Comparison of ENCODE assay signal across 24 cellular contexts in genomic region chr1:1148569-1148968, GRCh38. TPM values are rescaled to one million over a fixed set of nuclear protein-coding genes. Genes with fewer than 3 reads are reported as not detected.
A peak's percentile ranks its signal among the peaks of the same experiment; 100 is the strongest.
DNase-seq lines count a peak whose midpoint lies in the region; ATAC-seq, FAIRE-seq and TF ChIP-seq lines count a peak whose summit lies in the region.
"Had no signal": no experiment of that assay in that cellular context is flagged by ENCODE, and none has a peak within 500 bp of the region (broad histone marks: within the 10 kb centered on the region; RNA-seq: fewer than 3 reads in every experiment).

No MANE protein-coding gene starts in this region.

- H3K79me2 ChIP-seq in GM23338 (replicated peaks; ENCODE audit: insufficient read depth) (no peaks in the 10 kb centered on the region), K562 (ENCODE audit: control insufficient read depth, insufficient read depth, low read length) (no peaks in the 10 kb centered on the region)

- no peak for TF ChIP-seq EP300 in K562 (IDR thresholded peaks at IDR 0.05; ENCODE audit: low read length)

- H2BK120ac ChIP-seq in IMR-90 (ENCODE audit: low read depth, low read length) (no peak overlapping the region), neuronal stem cell (ENCODE audit: low read depth, low read length) (no peak overlapping the region)

- no peak overlapping the region for H3K4me3 Mint-ChIP-seq in GM23338
- H3K4me3 Mint-ChIP-seq in CD4-positive, alpha-beta T cell = no peak overlapping the region
- H3K4me3 Mint-ChIP-seq in activated CD8-positive, alpha-beta T cell treated with anti-CD3 and anti-CD28 coated beads, Interleukin-2, amount 10 ng/mL, durations not matched to agents 7 days and 5 days = no peak overlapping the region
- H3K4me3 Mint-ChIP-seq: B cell; CD8-positive, alpha-beta memory T cell had no signal

- H3K79me1 ChIP-seq in IMR-90 (ENCODE audit: low read depth in 1 of 2, low read length in 2 of 2) = no peaks in the 10 kb centered on the region
- H3K79me1 ChIP-seq in neuronal stem cell (ENCODE audit: low read depth, low read length) = peaks cover 7% of the 10 kb centered on the region

- H3K14ac ChIP-seq in IMR-90 (replicated peaks; ENCODE audit: low read depth, low read length) = no peak overlapping the region
- no peak overlapping the region for H3K14ac ChIP-seq in neuronal stem cell (ENCODE audit: low read length)

- no peak overlapping the region for H3K23ac ChIP-seq in IMR-90 (ENCODE audit: low read depth, low read length)
- H3K23ac ChIP-seq in neuronal stem cell (ENCODE audit: low read depth, low read length, poor library complexity) = no peak overlapping the region

- no peaks in the 10 kb centered on the region for H4K20me1 ChIP-seq in GM23338 (replicated peaks; ENCODE audit: insufficient read depth)
- H4K20me1 ChIP-seq in IMR-90 (ENCODE audit: insufficient read depth, low read length) = no peaks in the 10 kb centered on the region
- H4K20me1 ChIP-seq in K562 (replicated peaks; ENCODE audit: control insufficient read depth, insufficient read depth, low read length) = peaks cover 8% of the 10 kb centered on the region; the same call in 1 of the 2 replicates

- H3K56ac ChIP-seq in IMR-90 (ENCODE audit: extremely low read depth, insufficient read depth, low read length) = no peak overlapping the region

- H3K36me3 ChIP-seq in GM23338 (ENCODE audit: insufficient read depth) (no peaks in the 10 kb centered on the region; the same call in 1 of the 2 replicates), IMR-90 (ENCODE audit: control insufficient read depth, insufficient read depth, low read length) (no peaks in the 10 kb centered on the region), K562 (ENCODE audit: control insufficient read depth, insufficient read depth, low read length) (no peaks in the 10 kb centered on the region), neuronal stem cell (replicated peaks in 1 of 2; ENCODE audit: control insufficient read depth in 2 of 2, insufficient read depth in 2 of 2, low read length in 2 of 2) (no peaks in the 10 kb centered on the region)
- H3K36me3 ChIP-seq: BLaER1 treated with 17β-estradiol and CSF1 and Interleukin-3, amounts not matched to agents 10 nM and 100 nM; HAP-1 had no signal

- TF ChIP-seq RAD21 in IMR-90 (IDR thresholded peaks at IDR 0.05; ENCODE audit: low read length) (no peak), K562 (CRISPR knock-in tag; conservative IDR thresholded peaks at IDR 0.05 in 1 of 2, IDR thresholded peaks at IDR 0.05 in 1 of 2) (no peak)

- H2AK5ac ChIP-seq in IMR-90 (ENCODE audit: low read depth, low read length) (no peak overlapping the region), neuronal stem cell (ENCODE audit: low read depth, low read length) (peak overlapping the region; percentile 3)

- H4K5ac ChIP-seq in IMR-90 (ENCODE audit: low read depth, low read length) = no peak overlapping the region

- H3K4me2 ChIP-seq in GM23338 (no peak overlapping the region), IMR-90 (ENCODE audit: low read depth, low read length) (no peak overlapping the region), K562 (ENCODE audit: insufficient read depth, low read length) (no peak overlapping the region), neuronal stem cell (ENCODE audit: insufficient read depth, low read length, poor library complexity, severe bottlenecking) (no peak overlapping the region)
- H3K4me2 ChIP-seq: BLaER1 treated with 17β-estradiol and CSF1 and Interleukin-3, amounts not matched to agents 10 nM and 100 nM had no signal

- no peak for DNase-seq in GM23338 (ENCODE audit: low spot score)
- DNase-seq in IMR-90 = no peak
- DNase-seq in K562 (ENCODE audit: extremely low read depth in 1 of 4, low spot score in 3 of 4) = peak in 1 of 4 experiments; percentile 23
- no peak for DNase-seq in neuronal stem cell (ENCODE audit: low spot score)
- DNase-seq in CD4-positive, alpha-beta T cell = no peak
- no peak for DNase-seq in activated CD8-positive, alpha-beta T cell treated with anti-CD3 and anti-CD28 coated beads, Interleukin-2, amount 10 ng/mL, durations not matched to agents 7 days and 5 days
- no peak for DNase-seq in head of caudate nucleus
- DNase-seq: CD8-positive, alpha-beta memory T cell; COR-L47; DMS 273 treated with DMSO at 0.1 percent for 48 hours; DMS79; GDM1; KBM-7 had no signal

- H3K36me3 Mint-ChIP-seq in GM23338 (ENCODE audit: low read depth) = peaks cover 15% of the 10 kb centered on the region
- no peaks in the 10 kb centered on the region for H3K36me3 Mint-ChIP-seq in CD4-positive, alpha-beta T cell (ENCODE audit: low read depth)
- peaks cover 13% of the 10 kb centered on the region for H3K36me3 Mint-ChIP-seq in activated CD8-positive, alpha-beta T cell treated with anti-CD3 and anti-CD28 coated beads, Interleukin-2, amount 10 ng/mL, durations not matched to agents 7 days and 5 days (ENCODE audit: low read depth)
- H3K36me3 Mint-ChIP-seq: CD8-positive, alpha-beta memory T cell had no signal

- H3K27ac ChIP-seq in GM23338 (ENCODE audit: low read depth) = no peak overlapping the region
- no peak overlapping the region for H3K27ac ChIP-seq in IMR-90 (ENCODE audit: insufficient read depth, low read length)
- no peak overlapping the region for H3K27ac ChIP-seq in K562 (ENCODE audit: extremely low read depth, low read depth, low read length)
- no peak overlapping the region for H3K27ac ChIP-seq in neuronal stem cell (replicated peaks; ENCODE audit: low read length)
- no peak overlapping the region for H3K27ac ChIP-seq in CD4-positive, alpha-beta T cell (ENCODE audit: low read depth, low read length)
- H3K27ac ChIP-seq: BLaER1 treated with 17β-estradiol and CSF1 and Interleukin-3, amounts not matched to agents 10 nM and 100 nM; HL-60 had no signal

- peaks cover 18% of the 10 kb centered on the region for H3K9me3 Mint-ChIP-seq in GM23338
- H3K9me3 Mint-ChIP-seq in CD4-positive, alpha-beta T cell = peaks cover 8% of the 10 kb centered on the region
- peaks cover 12% of the 10 kb centered on the region for H3K9me3 Mint-ChIP-seq in activated CD8-positive, alpha-beta T cell treated with anti-CD3 and anti-CD28 coated beads, Interleukin-2, amount 10 ng/mL, durations not matched to agents 7 days and 5 days (ENCODE audit: insufficient read depth)

- TF ChIP-seq POLR2A in IMR-90 (IDR thresholded peaks at IDR 0.05; ENCODE audit: low read depth, low read length) (no peak), K562 (conservative IDR thresholded peaks at IDR 0.05) (no peak)

- 0 out of 2 replicates have a peak, but pooled peaks cover 5% of the 10 kb centered on the region for H3F3A ChIP-seq in GM23338 (replicated peaks; ENCODE audit: low read depth)

- intact Hi-C loops in IMR-90 (cut with micrococcal nuclease) = no loop called here
- intact Hi-C loops in K562 (cut with micrococcal nuclease) = no loop called here
- intact Hi-C loops in CD4-positive, alpha-beta T cell (cut with DNase I, micrococcal nuclease) = no loop called here
- intact Hi-C loops in head of caudate nucleus (cut with DNase I) = no loop called here

- no peak overlapping the region for H3K4ac ChIP-seq in IMR-90 (ENCODE audit: low read depth, low read length)
- H3K4ac ChIP-seq in neuronal stem cell (ENCODE audit: low read length) = no peak overlapping the region

- H2AFZ ChIP-seq in GM23338 = no peak overlapping the region
- peak overlapping the region; percentile 32 for H2AFZ ChIP-seq in IMR-90 (replicated peaks; ENCODE audit: low read length, poor library complexity)
- no peak overlapping the region for H2AFZ ChIP-seq in K562 (ENCODE audit: low read depth, low read length)
- H2AFZ ChIP-seq in neuronal stem cell (ENCODE audit: low read length) = no peak overlapping the region

- ATAC-seq in GM23338 (peak; percentile 8), IMR-90 (ENCODE audit: low read depth) (no peak), K562 (no peak; the same call in 2 of the 3 replicates), GM21576 (IDR thresholded peaks at IDR 0.05; ENCODE audit: unreplicated experiment) (no peak)
- ATAC-seq in CD4-positive, alpha-beta T cell (ENCODE audit: poor library complexity) = no peak
- ATAC-seq in activated CD8-positive, alpha-beta T cell treated with anti-CD3 and anti-CD28 coated beads, Interleukin-2, amount 10 ng/mL, durations not matched to agents 7 days and 5 days = no peak

- POLR2A ChIA-PET in IMR-90 (lab: Charles Lee; ENCODE audit: unreplicated experiment) = no interaction called here
- POLR2A ChIA-PET in K562 (lab: Yijun Ruan, JAX) = interaction anchor here (0.9 to 1.3 kb wide), 3 partner anchors 8 to 163 kb away, joined by 3 to 7 read pairs (median 7); no protein-coding TSS in a partner anchor
- POLR2A ChIA-PET in CD4-positive, alpha-beta T cell (lab: Charles Lee) = no interaction called here
- POLR2A ChIA-PET in activated CD8-positive, alpha-beta T cell treated with anti-CD3 and anti-CD28 coated beads, Interleukin-2, amount 10 ng/mL, durations not matched to agents 7 days and 5 days (lab: Charles Lee) = no interaction called here

- H3K9ac ChIP-seq in IMR-90 (ENCODE audit: low read depth, low read length) (no peak overlapping the region), K562 (ENCODE audit: insufficient read depth in 1 of 2, low read depth in 2 of 2, low read length in 2 of 2) (peak overlapping the region in 1 of 2 experiments; percentile 42; a peak in 1 of 4 replicates), neuronal stem cell (ENCODE audit: low read depth, low read length, poor library complexity) (no peak overlapping the region)
- H3K9ac ChIP-seq: BLaER1 treated with 17β-estradiol and CSF1 and Interleukin-3, amounts not matched to agents 10 nM and 100 nM had no signal

- no peak overlapping the region for H2BK20ac ChIP-seq in IMR-90 (ENCODE audit: low read depth, low read length)

- H3K18ac ChIP-seq in IMR-90 (ENCODE audit: low read depth, low read length) (no peak overlapping the region), neuronal stem cell (ENCODE audit: low read length) (no peak overlapping the region)

- 70% methylated on average over 17 of the region's 24 CpGs; no CpG with 5 or more reads in 1 of the 2 experiments for WGBS in IMR-90 (ENCODE audit: extremely low coverage in 2 of 2, insufficient read length in 1 of 2), 2 experiments
- 5% methylated on average over 24 of the region's 24 CpGs for WGBS in K562 (ENCODE audit: insufficient coverage, low coverage, missing lambda C conversion rate)
- WGBS in neuronal stem cell (ENCODE audit: extremely low coverage in 2 of 2, insufficient read length in 2 of 2, insufficient replicate concordance in 1 of 2), 2 donors = no CpG with 5 or more reads among the region's 24 CpGs

- H2BK12ac ChIP-seq in neuronal stem cell (ENCODE audit: low read length) = no peak overlapping the region

- H4K8ac ChIP-seq in IMR-90 (ENCODE audit: low read depth in 2 of 2, low read length in 2 of 2) (no peak overlapping the region), neuronal stem cell (ENCODE audit: low read depth, low read length) (no peak overlapping the region)

- dilution Hi-C loops in IMR-90 (cut with HindIII; ENCODE audit: low sequenced_read_pairs, unreplicated experiment) = no loop called here

- no peak overlapping the region for H3K27ac Mint-ChIP-seq in GM23338
- no peak overlapping the region for H3K27ac Mint-ChIP-seq in CD4-positive, alpha-beta T cell
- H3K27ac Mint-ChIP-seq in activated CD8-positive, alpha-beta T cell treated with anti-CD3 and anti-CD28 coated beads, Interleukin-2, amount 10 ng/mL, durations not matched to agents 7 days and 5 days = no peak overlapping the region
- H3K27ac Mint-ChIP-seq: B cell had no signal

- H3K9me1 ChIP-seq in IMR-90 (ENCODE audit: insufficient read depth, low read length) = no peaks in the 10 kb centered on the region
- H3K9me1 ChIP-seq in K562 (ENCODE audit: control insufficient read depth, insufficient read depth, low read length) = no peaks in the 10 kb centered on the region

- no peak overlapping the region for H2BK15ac ChIP-seq in IMR-90 (ENCODE audit: low read depth, low read length)
- no peak overlapping the region for H2BK15ac ChIP-seq in neuronal stem cell (ENCODE audit: low read length)

- H3K4me1 Mint-ChIP-seq in GM23338 = no peaks in the 10 kb centered on the region; the same call in 2 of the 3 replicates
- H3K4me1 Mint-ChIP-seq in CD4-positive, alpha-beta T cell (ENCODE audit: low read depth) = peaks cover 7% of the 10 kb centered on the region
- H3K4me1 Mint-ChIP-seq in activated CD8-positive, alpha-beta T cell treated with anti-CD3 and anti-CD28 coated beads, Interleukin-2, amount 10 ng/mL, durations not matched to agents 7 days and 5 days (ENCODE audit: low read depth) = peaks cover 28% of the 10 kb centered on the region

- CTCF ChIA-PET in IMR-90 (lab: Yijun Ruan, JAX) = no interaction called here
- CTCF ChIA-PET in K562 (lab: Yijun Ruan, JAX; ENCODE audit: low intra/inter-chr PET ratio) = interaction anchor here (0.6 kb wide), 1 partner anchor 109 kb away, joined by 5 read pairs; no protein-coding TSS in a partner anchor
- CTCF ChIA-PET in CD4-positive, alpha-beta T cell (lab: Charles Lee) = no interaction called here
- CTCF ChIA-PET in activated CD8-positive, alpha-beta T cell treated with anti-CD3 and anti-CD28 coated beads, Interleukin-2, amount 10 ng/mL, durations not matched to agents 7 days and 5 days (lab: Charles Lee) = interaction anchor here (2.0 kb wide), 1 partner anchor 26 kb away, joined by 6 read pairs; no protein-coding TSS in a partner anchor

- BruUV-seq in IMR-90 (replicated peaks; lab: Mats Ljungman, UMichigan) (no TSS peak), K562 (replicated peaks; lab: Mats Ljungman, UMichigan) (no TSS peak)

- no peak for FAIRE-seq in K562 (lab: Jason Lieb, UNC)
- FAIRE-seq: GM12892, GM18507 had no signal

- H2AK9ac ChIP-seq in IMR-90 (replicated peaks; ENCODE audit: low read depth, low read length, poor library complexity) = no peak overlapping the region

- no peaks in the 10 kb centered on the region for H3K4me1 ChIP-seq in GM23338 (ENCODE audit: insufficient read depth)
- no peaks in the 10 kb centered on the region for H3K4me1 ChIP-seq in IMR-90 (ENCODE audit: control insufficient read depth, insufficient read depth, low read length)
- peaks cover 0 to 71% of the 10 kb centered on the region in 2 experiments; a peak in 3 of 5 replicates for H3K4me1 ChIP-seq in K562 (replicated peaks in 1 of 2; ENCODE audit: control insufficient read depth in 2 of 2, insufficient read depth in 2 of 2, low read length in 2 of 2)
- H3K4me1 ChIP-seq in neuronal stem cell (ENCODE audit: control insufficient read depth in 2 of 2, insufficient read depth in 1 of 2, low read depth in 1 of 2, low read length in 2 of 2) = peaks cover 0 to 2% of the 10 kb centered on the region in 2 donors
- H3K4me1 ChIP-seq: HAP-1 had no signal

- peaks cover 18% of the 10 kb centered on the region for H3K27me3 Mint-ChIP-seq in GM23338 (ENCODE audit: insufficient read depth, low read depth, poor library complexity)
- no peaks in the 10 kb centered on the region for H3K27me3 Mint-ChIP-seq in CD4-positive, alpha-beta T cell
- H3K27me3 Mint-ChIP-seq in activated CD8-positive, alpha-beta T cell treated with anti-CD3 and anti-CD28 coated beads, Interleukin-2, amount 10 ng/mL, durations not matched to agents 7 days and 5 days (ENCODE audit: low read depth) = no peaks in the 10 kb centered on the region
- H3K27me3 Mint-ChIP-seq: B cell had no signal

- no peaks in the 10 kb centered on the region for H3K9me2 ChIP-seq in GM23338 (ENCODE audit: insufficient read depth)

- H4K91ac ChIP-seq in IMR-90 (ENCODE audit: insufficient read depth, low read depth, low read length) = no peak overlapping the region
- H4K91ac ChIP-seq in neuronal stem cell (ENCODE audit: low read depth, low read length, poor library complexity) = no peak overlapping the region

- H3K27me3 ChIP-seq in GM23338 (ENCODE audit: insufficient read depth) (no peaks in the 10 kb centered on the region), IMR-90 (ENCODE audit: control insufficient read depth, insufficient read depth, low read length) (peaks cover 3% of the 10 kb centered on the region; the same call in 1 of the 2 replicates), K562 (ENCODE audit: control insufficient read depth in 2 of 2, insufficient read depth in 2 of 2, low read length in 2 of 2) (peaks cover 25 to 43% of the 10 kb centered on the region in 2 experiments), neuronal stem cell (ENCODE audit: control insufficient read depth in 3 of 3, insufficient read depth in 3 of 3, low read depth in 1 of 3, low read length in 3 of 3) (peaks cover 0 to 5% (median 0%) of the 10 kb centered on the region in 3 experiments)
- no peaks in the 10 kb centered on the region for H3K27me3 ChIP-seq in CD4-positive, alpha-beta T cell (ENCODE audit: control insufficient read depth, insufficient read depth, low read length)

- no peak for TF ChIP-seq CTCF in GM23338 (conservative IDR thresholded peaks at IDR 0.05; ENCODE audit: low read depth in 2 of 2)
- TF ChIP-seq CTCF in IMR-90 (conservative IDR thresholded peaks at IDR 0.05; ENCODE audit: low read depth, low read length) = no peak
- no peak for TF ChIP-seq CTCF in K562 (IDR thresholded peaks at IDR 0.05 in 2 of 3, conservative IDR thresholded peaks at IDR 0.05 in 1 of 3; ENCODE audit: insufficient read depth in 2 of 3, low read depth in 1 of 3, low read length in 3 of 3)
- TF ChIP-seq CTCF in CD4-positive, alpha-beta T cell (IDR thresholded peaks at IDR 0.05) = no peak

- in situ Hi-C loops in IMR-90 (cut with MboI; ENCODE audit: low sequenced_read_pairs) = no loop called here
- in situ Hi-C loops in K562 (cut with MboI) = no loop called here

- no peak overlapping the region for H3K4me3 ChIP-seq in GM23338
- H3K4me3 ChIP-seq in IMR-90 (ENCODE audit: insufficient read depth, low read depth, low read length) = no peak overlapping the region
- no peak overlapping the region for H3K4me3 ChIP-seq in K562
- H3K4me3 ChIP-seq in neuronal stem cell (ENCODE audit: low read length in 2 of 2) = no peak overlapping the region
- H3K4me3 ChIP-seq: BLaER1 treated with 17β-estradiol and CSF1 and Interleukin-3, amounts not matched to agents 10 nM and 100 nM; HAP-1 had no signal

- no peak overlapping the region for H2BK5ac ChIP-seq in IMR-90 (ENCODE audit: low read depth, low read length, poor library complexity, severe bottlenecking)
- no peak overlapping the region for H2BK5ac ChIP-seq in neuronal stem cell (ENCODE audit: low read length)

- peaks cover 2% of the 10 kb centered on the region; the same call in 1 of the 2 replicates for H3K9me3 ChIP-seq in IMR-90 (ENCODE audit: control insufficient read depth, insufficient read depth, low read length)
- H3K9me3 ChIP-seq in K562 (replicated peaks; ENCODE audit: control insufficient read depth, insufficient read depth, low read depth, low read length) = no peaks in the 10 kb centered on the region
- H3K9me3 ChIP-seq in neuronal stem cell (replicated peaks in 1 of 2; ENCODE audit: control insufficient read depth in 2 of 2, insufficient read depth in 1 of 2, low read depth in 1 of 2, low read length in 2 of 2) = peaks cover 0 to 3% of the 10 kb centered on the region in 2 donors
- no peaks in the 10 kb centered on the region for H3K9me3 ChIP-seq in CD4-positive, alpha-beta T cell (ENCODE audit: control insufficient read depth, low read length)
- H3K9me3 ChIP-seq: HAP-1 had no signal

RNA-seq across cellular contexts. Expression of gene TTLL10, which starts 25.1 kb away (rescaled TPM):
- total RNA-seq in GM23338 (2014; rRNA removed; shearing (Covaris generic)) = 0.45 TPM in 1 of 2 replicates, not detected in the other
- polyA plus RNA-seq in GM23338 (2016; fragmentation: Nextera tagmentation; extraction: Ambion mirVana) (not detected in 2 replicates), IMR-90 (2012; rRNA removed) (not detected in 2 replicates), K562 (2011; rRNA removed) (not detected in 2 replicates), K562 (2014; fragmentation: Illumina TruSeq; extraction: Trizol) (not detected in 2 replicates), K562 (2014; fragmentation: Nextera tagmentation; extraction: Ambion mirVana) (not detected), K562 (2014; rRNA removed) (not detected in 2 replicates)
- total RNA-seq in IMR-90 (2012; rRNA removed) (not detected in 2 replicates), K562 (2014; rRNA removed) (not detected in 2 replicates), K562 (2014; rRNA removed; fragmentation: Illumina TruSeq; extraction: Trizol) (not detected in 2 replicates), K562 (2015; rRNA removed; fragmentation: Illumina TruSeq; extraction: Trizol) (not detected in 2 replicates), K562 (2021) (not detected in 2 replicates)
- polyA plus RNA-seq in IMR-90 (2012; cell fraction: cytosol; rRNA removed) = not detected in 2 replicates
- polyA plus RNA-seq in IMR-90 (2012; cell fraction: nucleus; rRNA removed; ENCODE audit: low replicate concordance) = not detected in 2 replicates
- 0.21 TPM in 1 of 2 replicates, not detected in the other for total RNA-seq in K562 (2011; cell fraction: chromatin; rRNA removed; ENCODE audit: low replicate concordance)
- total RNA-seq in K562 (2011; cell fraction: nucleolus; rRNA removed) = 0.17 TPM in 1 of 2 replicates, not detected in the other
- total RNA-seq in K562 (2011; cell fraction: nucleoplasm; rRNA removed) = not detected in 2 replicates
- polyA plus RNA-seq in K562 (2011; cell fraction: cytosol; rRNA removed) = 0.06 TPM in 1 of 2 replicates, not detected in the other
- 0.07 and 0.38 TPM in 2 replicates for polyA plus RNA-seq in K562 (2011; cell fraction: nucleus; rRNA removed)
- polyA plus RNA-seq in K562 (2012) = 0.10 TPM in 1 of 2 replicates, not detected in the other
- polyA minus RNA-seq in K562 (2011; rRNA and poly(A)+ RNA removed) = not detected in 2 replicates
- polyA minus RNA-seq in K562 (2011; cell fraction: cytosol; rRNA and poly(A)+ RNA removed) = not detected in 2 replicates
- 0.13 TPM in 1 of 2 replicates, not detected in the other for polyA minus RNA-seq in K562 (2011; cell fraction: nucleus; rRNA and poly(A)+ RNA removed)
- polyA plus RNA-seq in neuronal stem cell (2013, experiment 1 of 2) = 1.3 TPM
- polyA plus RNA-seq in neuronal stem cell (2013, experiment 2 of 2) = 1.3 TPM
- under 1 TPM; 0.11 to 0.59 TPM for total RNA-seq in CD4-positive, alpha-beta T cell
- under 1 TPM; 0.63 to 0.90 TPM for total RNA-seq in activated CD8-positive, alpha-beta T cell treated with anti-CD3 and anti-CD28 coated beads, Interleukin-2, amount 10 ng/mL, durations not matched to agents 7 days and 5 days
- total RNA-seq: A172; CD8-positive, alpha-beta memory T cell; Daoy; H4; HT1080 had no signal
- polyA plus RNA-seq: CD8-positive, alpha-beta memory T cell had no signal

RNA-seq across cellular contexts. Expression of gene C1orf159, which starts 32.7 kb away (rescaled TPM):
- 21.3 and 21.5 TPM in 2 replicates for total RNA-seq in GM23338 (2014; rRNA removed; shearing (Covaris generic))
- polyA plus RNA-seq in GM23338 (2016; fragmentation: Nextera tagmentation; extraction: Ambion mirVana) = 9.6 and 9.9 TPM in 2 replicates
- 2.5 and 2.9 TPM in 2 replicates for total RNA-seq in IMR-90 (2012; rRNA removed)
- polyA plus RNA-seq in IMR-90 (2012; rRNA removed) = 12.6 and 15.5 TPM in 2 replicates
- polyA plus RNA-seq in IMR-90 (2012; cell fraction: cytosol; rRNA removed) = 8.0 and 11.2 TPM in 2 replicates
- 44.8 and 112 TPM in 2 replicates for polyA plus RNA-seq in IMR-90 (2012; cell fraction: nucleus; rRNA removed; ENCODE audit: low replicate concordance)
- 35.9 and 114 TPM in 2 replicates for total RNA-seq in K562 (2011; cell fraction: chromatin; rRNA removed; ENCODE audit: low replicate concordance)
- 121 and 123 TPM in 2 replicates for total RNA-seq in K562 (2011; cell fraction: nucleolus; rRNA removed)
- 60.4 and 67.1 TPM in 2 replicates for total RNA-seq in K562 (2011; cell fraction: nucleoplasm; rRNA removed)
- total RNA-seq in K562 (2014; rRNA removed) = 34.0 and 50.2 TPM in 2 replicates
- total RNA-seq in K562 (2014; rRNA removed; fragmentation: Illumina TruSeq; extraction: Trizol) = 1.0 and 1.4 TPM in 2 replicates
- total RNA-seq in K562 (2015; rRNA removed; fragmentation: Illumina TruSeq; extraction: Trizol) = 10.6 and 12.2 TPM in 2 replicates
- 42.3 and 46.4 TPM in 2 replicates for total RNA-seq in K562 (2021)
- 13.2 and 23.8 TPM in 2 replicates for polyA plus RNA-seq in K562 (2011; rRNA removed)
- 21.2 and 54.5 TPM in 2 replicates for polyA plus RNA-seq in K562 (2011; cell fraction: cytosol; rRNA removed)
- polyA plus RNA-seq in K562 (2011; cell fraction: nucleus; rRNA removed) = 125 and 192 TPM in 2 replicates
- 23.9 and 32.3 TPM in 2 replicates for polyA plus RNA-seq in K562 (2012)
- polyA plus RNA-seq in K562 (2014; fragmentation: Illumina TruSeq; extraction: Trizol) = 6.3 and 17.8 TPM in 2 replicates
- under 1 TPM; 0.28 to 0.60 TPM for polyA plus RNA-seq in K562 (2014; fragmentation: Nextera tagmentation; extraction: Ambion mirVana)
- polyA plus RNA-seq in K562 (2014; rRNA removed) = 52.8 and 54.9 TPM in 2 replicates
- 3.2 and 3.9 TPM in 2 replicates for polyA minus RNA-seq in K562 (2011; rRNA and poly(A)+ RNA removed)
- polyA minus RNA-seq in K562 (2011; cell fraction: cytosol; rRNA and poly(A)+ RNA removed) = 12.4 and 13.6 TPM in 2 replicates
- polyA minus RNA-seq in K562 (2011; cell fraction: nucleus; rRNA and poly(A)+ RNA removed) = 34.3 and 38.5 TPM in 2 replicates
- polyA plus RNA-seq in neuronal stem cell (2013, experiment 1 of 2) = 12.3 TPM
- polyA plus RNA-seq in neuronal stem cell (2013, experiment 2 of 2) = 11.7 TPM
- total RNA-seq in CD4-positive, alpha-beta T cell = 10 to 100 TPM; 11.1 to 11.3 TPM
- 10 to 100 TPM; 24.5 to 26.8 TPM for total RNA-seq in activated CD8-positive, alpha-beta T cell treated with anti-CD3 and anti-CD28 coated beads, Interleukin-2, amount 10 ng/mL, durations not matched to agents 7 days and 5 days

RNA-seq across cellular contexts. Expression of gene TNFRSF18, which starts 57.8 kb away (rescaled TPM):
- total RNA-seq in GM23338 (2014; rRNA removed; shearing (Covaris generic)) = 0.58 and 1.5 TPM in 2 replicates
- polyA plus RNA-seq in GM23338 (2016; fragmentation: Nextera tagmentation; extraction: Ambion mirVana) (0.56 and 1.1 TPM in 2 replicates), IMR-90 (2012; rRNA removed) (1.0 and 1.2 TPM in 2 replicates), K562 (2011; rRNA removed) (not detected in 2 replicates), K562 (2014; fragmentation: Illumina TruSeq; extraction: Trizol) (not detected in 2 replicates), K562 (2014; fragmentation: Nextera tagmentation; extraction: Ambion mirVana) (not detected), K562 (2014; rRNA removed) (0.24 TPM in 1 of 2 replicates, not detected in the other)
- total RNA-seq in IMR-90 (2012; rRNA removed) (0.18 TPM in 1 of 2 replicates, not detected in the other), K562 (2014; rRNA removed) (not detected in 2 replicates), K562 (2014; rRNA removed; fragmentation: Illumina TruSeq; extraction: Trizol) (not detected in 2 replicates), K562 (2015; rRNA removed; fragmentation: Illumina TruSeq; extraction: Trizol) (not detected in 2 replicates), K562 (2021) (0.27 TPM in 1 of 2 replicates, not detected in the other)
- polyA plus RNA-seq in IMR-90 (2012; cell fraction: cytosol; rRNA removed) = 0.23 and 0.65 TPM in 2 replicates
- 4.4 and 10.1 TPM in 2 replicates for polyA plus RNA-seq in IMR-90 (2012; cell fraction: nucleus; rRNA removed; ENCODE audit: low replicate concordance)
- not detected in 2 replicates for total RNA-seq in K562 (2011; cell fraction: chromatin; rRNA removed; ENCODE audit: low replicate concordance)
- 0.50 TPM in 1 of 2 replicates, not detected in the other for total RNA-seq in K562 (2011; cell fraction: nucleolus; rRNA removed)
- total RNA-seq in K562 (2011; cell fraction: nucleoplasm; rRNA removed) = not detected in 2 replicates
- not detected in 2 replicates for polyA plus RNA-seq in K562 (2011; cell fraction: cytosol; rRNA removed)
- polyA plus RNA-seq in K562 (2011; cell fraction: nucleus; rRNA removed) = 0.25 and 0.26 TPM in 2 replicates
- polyA plus RNA-seq in K562 (2012) = 0.19 TPM in 1 of 2 replicates, not detected in the other
- not detected in 2 replicates for polyA minus RNA-seq in K562 (2011; rRNA and poly(A)+ RNA removed)
- polyA minus RNA-seq in K562 (2011; cell fraction: cytosol; rRNA and poly(A)+ RNA removed) = not detected in 2 replicates
- not detected in 2 replicates for polyA minus RNA-seq in K562 (2011; cell fraction: nucleus; rRNA and poly(A)+ RNA removed)
- 0.21 TPM for polyA plus RNA-seq in neuronal stem cell (2013, experiment 1 of 2)
- polyA plus RNA-seq in neuronal stem cell (2013, experiment 2 of 2) = 0.36 TPM
- total RNA-seq in CD4-positive, alpha-beta T cell = 10 to 100 TPM; 14.8 to 17.8 TPM
- 10 to 100 TPM; 17.5 to 18.8 TPM for total RNA-seq in activated CD8-positive, alpha-beta T cell treated with anti-CD3 and anti-CD28 coated beads, Interleukin-2, amount 10 ng/mL, durations not matched to agents 7 days and 5 days
- total RNA-seq: A172, H4, HT1080 had no signal

Comparison
In these comparisons a context has a peak if more than half of its experiments do, and no peak if none do; other contexts are left out.
1. CTCF ChIA-PET loops: an anchor here in K562 (0.6 kb wide) and activated CD8-positive, alpha-beta T cell treated with anti-CD3 and anti-CD28 coated beads, Interleukin-2, amount 10 ng/mL, durations not matched to agents 7 days and 5 days (2.0 kb wide); none called in IMR-90 and CD4-positive, alpha-beta T cell.